8 cellular contexts compared by ENCODE assay signal in genomic region chr21:34603002-34603709, GRCh38. TPM values are rescaled to one million over a fixed set of nuclear protein-coding genes. Genes with fewer than 3 reads are reported as not detected.
DNase-seq lines count a peak whose midpoint lies in the region; ATAC-seq and TF ChIP-seq lines count a peak whose summit lies in the region.

No MANE protein-coding gene starts in this region.

- H4K20me1 ChIP-seq in DOHH2 (ENCODE audit: control insufficient read depth, insufficient read depth, low read depth, low read length): no peaks in the 10 kb centered on the region

- H3K4me3 ChIP-seq in DOHH2 (ENCODE audit: low read length) (no peak overlapping the region), mesenchymal stem cell (ENCODE audit: insufficient read depth in 1 of 2, low read depth in 1 of 2, low read length in 2 of 2) (no peak overlapping the region)

- peaks cover 14% of the 10 kb centered on the region for H3K79me1 ChIP-seq in mesenchymal stem cell (replicated peaks; ENCODE audit: low read length, poor library complexity, severe bottlenecking)

- WGBS in mesenchymal stem cell: 40% methylated on average over 19 of the region's 19 CpGs

- H2BK12ac ChIP-seq in mesenchymal stem cell (ENCODE audit: low read length in 2 of 2): no peak overlapping the region

- no peak overlapping the region for H3K14ac ChIP-seq in mesenchymal stem cell (ENCODE audit: low read length in 2 of 2)

- H3K4me2 ChIP-seq in DOHH2 (ENCODE audit: low read length): no peak overlapping the region
- no peak overlapping the region for H3K4me2 ChIP-seq in mesenchymal stem cell (ENCODE audit: low read length, poor library complexity, severe bottlenecking)

- H3K9ac ChIP-seq in mesenchymal stem cell (ENCODE audit: low read length): peak overlapping the region; percentile 25

- H3K27ac Mint-ChIP-seq in activated CD8-positive, alpha-beta T cell treated with anti-CD3 and anti-CD28 coated beads, Interleukin-2, amount 10 ng/mL, durations not matched to agents 7 days and 5 days: no peak overlapping the region
- no peak overlapping the region for H3K27ac Mint-ChIP-seq in effector memory CD8-positive, alpha-beta T cell

- H3K27ac ChIP-seq in DOHH2 (ENCODE audit: low read depth, low read length) (no peak overlapping the region), mesenchymal stem cell (ENCODE audit: low read length, poor library complexity, severe bottlenecking) (no peak overlapping the region)

- H4K91ac ChIP-seq in mesenchymal stem cell (ENCODE audit: low read length): no peak overlapping the region

- H3K36me3 Mint-ChIP-seq in activated CD8-positive, alpha-beta T cell treated with anti-CD3 and anti-CD28 coated beads, Interleukin-2, amount 10 ng/mL, durations not matched to agents 7 days and 5 days (ENCODE audit: low read depth): no peaks in the 10 kb centered on the region
- H3K36me3 Mint-ChIP-seq in effector memory CD8-positive, alpha-beta T cell (ENCODE audit: insufficient read depth): no peaks in the 10 kb centered on the region

- no peak overlapping the region for H2BK120ac ChIP-seq in mesenchymal stem cell (ENCODE audit: low read depth, low read length)

- no peaks in the 10 kb centered on the region for H3K79me2 ChIP-seq in DOHH2 (ENCODE audit: control insufficient read depth, low read length)

- H3K36me3 ChIP-seq in DOHH2 (ENCODE audit: control insufficient read depth, low read length): no peaks in the 10 kb centered on the region
- no peaks in the 10 kb centered on the region for H3K36me3 ChIP-seq in mesenchymal stem cell (ENCODE audit: control insufficient read depth in 1 of 2, insufficient read depth in 2 of 2, low read depth in 1 of 2, low read length in 2 of 2)

- H3K4me1 Mint-ChIP-seq in activated CD8-positive, alpha-beta T cell treated with anti-CD3 and anti-CD28 coated beads, Interleukin-2, amount 10 ng/mL, durations not matched to agents 7 days and 5 days (ENCODE audit: low read depth): no peaks in the 10 kb centered on the region
- H3K4me1 Mint-ChIP-seq in effector memory CD8-positive, alpha-beta T cell (ENCODE audit: low read depth in 2 of 2): peaks cover 0 to 7% of the 10 kb centered on the region in 2 donors

- H2AFZ ChIP-seq in mesenchymal stem cell (ENCODE audit: low read depth, low read length): no peak overlapping the region

- H3K9me3 Mint-ChIP-seq in activated CD8-positive, alpha-beta T cell treated with anti-CD3 and anti-CD28 coated beads, Interleukin-2, amount 10 ng/mL, durations not matched to agents 7 days and 5 days (ENCODE audit: insufficient read depth): no peaks in the 10 kb centered on the region
- H3K9me3 Mint-ChIP-seq in effector memory CD8-positive, alpha-beta T cell: no peaks in the 10 kb centered on the region

- H3K4ac ChIP-seq in mesenchymal stem cell (ENCODE audit: low read depth in 1 of 2, low read length in 2 of 2): no peak overlapping the region

- no peak overlapping the region for H2BK15ac ChIP-seq in mesenchymal stem cell (ENCODE audit: low read depth, poor library complexity, severe bottlenecking)

- no peak overlapping the region for H3K18ac ChIP-seq in mesenchymal stem cell (ENCODE audit: low read depth in 1 of 2, low read length in 2 of 2)

- ATAC-seq in HG03354 (IDR thresholded peaks at IDR 0.05; ENCODE audit: poor library complexity, severe bottlenecking, unreplicated experiment) (peak; percentile 55), GM19324 (IDR thresholded peaks at IDR 0.05; ENCODE audit: low FRiP score, unreplicated experiment) (no peak)
- peak; percentile 87 for ATAC-seq in activated CD8-positive, alpha-beta T cell treated with anti-CD3 and anti-CD28 coated beads, Interleukin-2, amount 10 ng/mL, durations not matched to agents 7 days and 5 days
- ATAC-seq in effector memory CD8-positive, alpha-beta T cell (replicated peaks): peak; percentile 59

- H3K9me2 ChIP-seq in DOHH2 (replicated peaks; ENCODE audit: control insufficient read depth, low read length): no peaks in the 10 kb centered on the region

- no peaks in the 10 kb centered on the region for H3K4me1 ChIP-seq in DOHH2 (ENCODE audit: control insufficient read depth, low read length)
- H3K4me1 ChIP-seq in mesenchymal stem cell (ENCODE audit: control insufficient read depth, insufficient read depth, low read depth, low read length): no peaks in the 10 kb centered on the region

- POLR2A ChIA-PET in activated CD8-positive, alpha-beta T cell treated with anti-CD3 and anti-CD28 coated beads, Interleukin-2, amount 10 ng/mL, durations not matched to agents 7 days and 5 days (lab: Charles Lee): interaction anchor here (0.6 kb wide), 1 partner anchor 708 kb away, joined by 3 read pairs; no protein-coding TSS in a partner anchor

- DNase-seq in NCI-H82 (lab: John Stamatoyannopoulos, UW): peak; percentile 76
- peak; percentile 72 for DNase-seq in activated CD8-positive, alpha-beta T cell treated with anti-CD3 and anti-CD28 coated beads, Interleukin-2, amount 10 ng/mL, durations not matched to agents 7 days and 5 days
- DNase-seq in effector memory CD8-positive, alpha-beta T cell: peak; percentile 27 to 39 (median 33)
- DNase-seq in mesenchymal stem cell: peak; percentile 70
- DNase-seq in stimulated activated CD8-positive, alpha-beta memory T cell treated with anti-CD3 and anti-CD28 coated beads, Interleukin-15, amount 100 ng/mL, for 48 hours (ENCODE audit: low read depth in 2 of 2): peak; percentile 39 to 45

- no peak overlapping the region for H3K23ac ChIP-seq in mesenchymal stem cell (ENCODE audit: low read length in 2 of 2)

- no peaks in the 10 kb centered on the region for H3F3A ChIP-seq in DOHH2 (ENCODE audit: control insufficient read depth, insufficient read depth)

- H3K27me3 ChIP-seq in DOHH2 (ENCODE audit: control insufficient read depth, low read length) (peaks cover 10% of the 10 kb centered on the region; the same call in 1 of the 2 replicates), mesenchymal stem cell (ENCODE audit: control insufficient read depth in 1 of 2, insufficient read depth in 1 of 2, low read length in 2 of 2) (no peaks in the 10 kb centered on the region)

- CTCF ChIA-PET in activated CD8-positive, alpha-beta T cell treated with anti-CD3 and anti-CD28 coated beads, Interleukin-2, amount 10 ng/mL, durations not matched to agents 7 days and 5 days (lab: Charles Lee): interaction anchor here (0.7 to 3.5 kb wide), 21 partner anchors 10 to 680 kb away, joined by 3 to 25 read pairs (median 5); partner anchors contain the start of gene RCAN1

- no peaks in the 10 kb centered on the region for H3K9me3 ChIP-seq in DOHH2 (ENCODE audit: control insufficient read depth, insufficient read depth, low read length)
- H3K9me3 ChIP-seq in mesenchymal stem cell (ENCODE audit: control insufficient read depth, low read length): no peaks in the 10 kb centered on the region

- no peak overlapping the region for H4K8ac ChIP-seq in mesenchymal stem cell (ENCODE audit: low read length)

- peak; percentile 68 for TF ChIP-seq CTCF in DOHH2 (IDR thresholded peaks at IDR 0.05; ENCODE audit: low read depth, low read length, poor library complexity, severe bottlenecking)

- H3K27me3 Mint-ChIP-seq in activated CD8-positive, alpha-beta T cell treated with anti-CD3 and anti-CD28 coated beads, Interleukin-2, amount 10 ng/mL, durations not matched to agents 7 days and 5 days (ENCODE audit: low read depth): no peaks in the 10 kb centered on the region
- H3K27me3 Mint-ChIP-seq in effector memory CD8-positive, alpha-beta T cell: no peaks in the 10 kb centered on the region

- no peak overlapping the region for H3K4me3 Mint-ChIP-seq in activated CD8-positive, alpha-beta T cell treated with anti-CD3 and anti-CD28 coated beads, Interleukin-2, amount 10 ng/mL, durations not matched to agents 7 days and 5 days
- no peak overlapping the region for H3K4me3 Mint-ChIP-seq in effector memory CD8-positive, alpha-beta T cell

- H2BK5ac ChIP-seq in mesenchymal stem cell (ENCODE audit: low read depth, low read length, poor library complexity, severe bottlenecking): no peak overlapping the region

- no peak overlapping the region for H2AK5ac ChIP-seq in mesenchymal stem cell (ENCODE audit: low read length, severe bottlenecking)

RNA-seq across cellular contexts. Expression of gene RCAN1, which starts 11.8 kb away (rescaled TPM):
- 1 to 10 TPM; 7.8 to 8.1 TPM for total RNA-seq in activated CD8-positive, alpha-beta T cell treated with anti-CD3 and anti-CD28 coated beads, Interleukin-2, amount 10 ng/mL, durations not matched to agents 7 days and 5 days
- 32.5 TPM for polyA plus RNA-seq in mesenchymal stem cell (2013, experiment 1 of 2)
- polyA plus RNA-seq in mesenchymal stem cell (2013, experiment 2 of 2): 33.5 TPM
